In the genomic region with DNA sequence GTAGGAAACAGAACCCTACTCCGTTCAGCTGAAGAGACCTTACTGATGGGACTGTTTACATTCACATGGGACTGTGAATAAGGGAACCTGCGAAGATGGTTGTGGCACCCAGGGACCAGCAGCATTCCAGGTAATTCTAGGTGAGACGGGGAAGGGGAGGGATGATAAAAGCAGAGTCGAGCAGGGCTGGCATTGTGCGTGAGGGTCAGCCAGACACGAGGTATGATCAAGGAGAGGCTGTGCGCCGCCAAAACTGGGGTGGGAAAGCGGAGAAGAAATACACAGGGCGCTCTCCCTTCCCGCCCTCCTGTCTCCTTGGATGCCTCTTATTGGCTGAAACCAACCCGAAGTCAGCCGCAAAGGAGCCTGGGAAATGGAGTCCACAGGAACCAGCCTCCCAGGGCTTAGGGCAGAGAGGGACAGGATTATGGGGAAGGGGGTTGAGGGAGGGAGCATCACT, we compare ENCODE assay signal across 8 cellular contexts. TPM values are rescaled to one million over a fixed set of nuclear protein-coding genes. Genes with fewer than 3 reads are reported as not detected.
A peak's percentile ranks its signal among the peaks of the same experiment; 100 is the strongest.
DNase-seq lines count a peak whose midpoint lies in the region; ATAC-seq and TF ChIP-seq lines count a peak whose summit lies in the region.

No MANE protein-coding gene starts in this region.

- H3K27ac ChIP-seq in mesodermal cell (ENCODE audit: low read depth, low read length, severe bottlenecking): no peak overlapping the region

- POLR2A ChIA-PET in BJ (lab: Charles Lee): no interaction called here

- peak overlapping the region; percentile 23 for H3K9ac ChIP-seq in endocrine pancreas (ENCODE audit: control insufficient read depth, insufficient read depth, low read length)

- 1 to 4% methylated on average over 10 to 13 of the region's 13 CpGs for WGBS in mesodermal cell (ENCODE audit: insufficient coverage in 2 of 2), 2 experiments

- TF ChIP-seq CTCF in BJ (IDR thresholded peaks at IDR 0.05; ENCODE audit: insufficient read depth, low read depth, low read length): no peak

- ATAC-seq in GM19043 (IDR thresholded peaks at IDR 0.05; ENCODE audit: low read depth, unreplicated experiment) (peak; percentile 99), HG03378 (IDR thresholded peaks at IDR 0.05; ENCODE audit: unreplicated experiment) (peak; percentile 91)

- H3K4me1 ChIP-seq in endocrine pancreas (ENCODE audit: control insufficient read depth, insufficient read depth, low read length) (no peaks in the 10 kb centered on the region), mesodermal cell (ENCODE audit: control insufficient read depth, insufficient read depth, low read length, poor library complexity, severe bottlenecking) (peaks cover 2% of the 10 kb centered on the region)

- CTCF ChIA-PET in BJ (lab: Yijun Ruan, JAX): no interaction called here

- H3K27me3 ChIP-seq in BJ (ENCODE audit: control insufficient read depth, insufficient read depth, low read length): peaks cover 14% of the 10 kb centered on the region
- peaks cover 4% of the 10 kb centered on the region for H3K27me3 ChIP-seq in endocrine pancreas (ENCODE audit: control insufficient read depth, insufficient read depth, low read length)

- H3K4me3 ChIP-seq in BJ (ENCODE audit: low read depth, low read length) (peak overlapping the region; percentile 39), endocrine pancreas (ENCODE audit: control insufficient read depth, insufficient read depth, low read length) (peak overlapping the region; percentile 31), mesodermal cell (ENCODE audit: extremely low read depth, insufficient read depth, low read length, poor library complexity, severe bottlenecking) (peak overlapping the region; percentile 46)

- H3K9me3 ChIP-seq in endocrine pancreas (ENCODE audit: control insufficient read depth, low read length): no peaks in the 10 kb centered on the region
- H3K9me3 ChIP-seq in mesodermal cell (ENCODE audit: control insufficient read depth, low read length): no peaks in the 10 kb centered on the region

- no peaks in the 10 kb centered on the region for H3K36me3 ChIP-seq in BJ (ENCODE audit: control insufficient read depth, insufficient read depth, low read length)
- H3K36me3 ChIP-seq in endocrine pancreas (ENCODE audit: control insufficient read depth, insufficient read depth, low read length): no peaks in the 10 kb centered on the region
- no peaks in the 10 kb centered on the region for H3K36me3 ChIP-seq in mesodermal cell (ENCODE audit: control insufficient read depth, insufficient read depth, low read length)

- no peak for DNase-seq in BJ (ENCODE audit: low read depth)
- peak; percentile 87 for DNase-seq in NCI-H748 (lab: John Stamatoyannopoulos, UW; ENCODE audit: unreplicated experiment)
- DNase-seq in activated CD8-positive, alpha-beta memory T cell treated with anti-CD3 and anti-CD28 coated beads for 1 hour (ENCODE audit: extremely low read depth in 1 of 2, low read depth in 1 of 2): peak; percentile 20 to 44
- peak; percentile 23 to 32 for DNase-seq in stimulated activated CD8-positive, alpha-beta memory T cell treated with anti-CD3 and anti-CD28 coated beads, Interleukin-15, amount 100 ng/mL, for 4 hours (ENCODE audit: low read depth in 2 of 2)

RNA-seq across cellular contexts. Expression of gene CSNK2A2, which starts 38.4 kb away (rescaled TPM):
- polyA plus RNA-seq in BJ (2011; rRNA removed): 22.5 and 32.8 TPM in 2 replicates
- polyA minus RNA-seq in BJ (2011; rRNA and poly(A)+ RNA removed): 39.1 and 55.2 TPM in 2 replicates
- 75.8 TPM for polyA plus RNA-seq in mesodermal cell (2013, experiment 1 of 2)
- polyA plus RNA-seq in mesodermal cell (2013, experiment 2 of 2): 78.5 TPM

RNA-seq across cellular contexts. Expression of gene PRSS54, which starts 58.6 kb away (rescaled TPM):
- polyA plus RNA-seq in BJ (2011; rRNA removed): not detected in 2 replicates
- not detected in 2 replicates for polyA minus RNA-seq in BJ (2011; rRNA and poly(A)+ RNA removed)
- polyA plus RNA-seq in mesodermal cell (2013, experiment 1 of 2): not detected
- polyA plus RNA-seq in mesodermal cell (2013, experiment 2 of 2): not detected
